ENCODE assay signal across 21 cellular contexts in the genomic region with DNA sequence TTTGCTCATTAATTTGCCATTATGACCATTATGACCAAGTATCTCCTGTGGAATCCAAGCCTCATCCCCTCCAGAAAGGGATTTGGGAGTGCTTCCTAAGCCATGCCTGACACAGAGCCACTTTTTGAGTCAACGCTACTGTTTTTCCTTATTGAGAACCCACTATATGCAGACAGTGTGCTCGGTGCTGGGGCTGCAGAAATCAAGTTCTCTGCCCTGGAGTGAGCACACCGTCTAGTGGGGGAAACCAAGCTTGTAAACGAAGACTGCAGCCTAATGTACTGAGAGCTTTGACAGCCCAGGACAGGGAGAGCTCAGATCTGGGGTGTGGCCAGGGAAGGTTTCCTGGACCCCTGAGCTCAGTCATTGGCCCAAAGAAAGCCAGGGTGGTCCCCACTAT.
"Had no signal": no experiment of that assay in that cellular context is flagged by ENCODE, and none has a peak within 500 bp of the region (broad histone marks: within the 10 kb centered on the region; RNA-seq: fewer than 3 reads in every experiment).

No MANE protein-coding gene starts in this region.

- ATAC-seq: Panc1, PC-3 had no signal

- H3K4me3 ChIP-seq: SJSA1, SK-N-MC had no signal

- H3K27ac ChIP-seq: SJSA1, SK-N-MC had no signal

- H3K36me3 ChIP-seq: SJSA1 had no signal

- DNase-seq: KBM-7; MV-4-11; NCI-H1048; NCI-H1105; NCI-H1417; NCI-H1436 treated with DMSO at 0.1 percent for 48 hours; NCI-H1694; NCI-H187 treated with DMSO at 0.1 percent for 48 hours; NCI-H2029 treated with DMSO at 0.1 percent for 48 hours; NCI-H345; NCI-H446 treated with DMSO at 0.1 percent for 48 hours; NCI-H524; NCI-H526 treated with DMSO at 0.1 percent for 48 hours; NCI-H774; NK-92 treated with Interleukin-12 subunit alpha and Interleukin-12 subunit beta, amount 100 ng/mL, for 24 hours; PC-3; Right ventricle myocardium superior; SIG-M5 had no signal
